ENCODE assay signal across 8 cellular contexts in the genomic region with DNA sequence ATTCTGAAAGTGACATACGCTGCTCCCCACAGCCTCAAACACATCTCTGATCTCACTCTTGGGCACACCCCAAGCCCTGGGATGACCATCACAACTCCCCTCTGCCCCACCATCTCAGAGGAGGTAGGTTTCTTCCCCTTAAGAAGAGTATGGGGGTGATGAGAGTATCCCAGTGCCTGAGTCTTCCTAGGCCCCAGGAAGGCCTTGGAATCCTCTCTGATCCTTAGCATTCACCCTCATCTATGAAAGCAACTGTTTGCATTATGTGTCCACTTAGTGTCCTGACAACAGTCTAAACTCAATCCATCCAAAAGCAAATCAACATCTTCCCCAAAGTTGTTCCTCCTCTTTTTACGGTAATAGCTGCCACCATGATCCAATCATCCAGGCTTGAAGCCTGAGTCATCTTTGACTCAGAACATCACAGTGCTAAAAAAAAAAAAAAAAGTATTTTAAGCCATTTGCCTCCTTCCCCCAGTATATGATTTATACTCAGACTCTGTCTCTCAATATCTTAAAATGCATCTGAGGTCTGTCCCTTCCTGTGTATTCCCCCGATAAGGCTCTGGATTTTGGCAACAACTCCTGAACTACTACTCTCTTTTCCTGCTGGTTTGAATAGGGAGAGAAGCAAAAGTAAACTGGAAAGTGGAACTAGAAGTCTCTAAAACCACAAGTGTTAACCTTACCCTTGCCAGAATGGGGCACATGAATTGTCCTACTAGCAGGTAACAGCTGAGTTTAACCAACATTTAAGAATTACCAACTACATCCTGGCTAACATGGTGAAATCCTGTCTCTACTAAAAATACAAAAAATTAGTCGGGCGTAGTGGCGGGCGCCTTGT. TPM values are rescaled to one million over a fixed set of nuclear protein-coding genes. Genes with fewer than 3 reads are reported as not detected.
DNase-seq lines count a peak whose midpoint lies in the region; ATAC-seq, FAIRE-seq and TF ChIP-seq lines count a peak whose summit lies in the region.

No MANE protein-coding gene starts in this region.

- peak overlapping the region; percentile 88 for H2BK5ac ChIP-seq in IMR-90 (ENCODE audit: low read depth, low read length, poor library complexity, severe bottlenecking)

- no peak for FAIRE-seq in GM12878 (lab: Jason Lieb, UNC)

- peak overlapping the region; percentile 91; the same call in 2 of the 3 replicates for H2BK15ac ChIP-seq in IMR-90 (ENCODE audit: low read depth, low read length)

- peak overlapping the region; percentile 93 for H2BK120ac ChIP-seq in IMR-90 (ENCODE audit: low read depth, low read length)

- dilution Hi-C loops in IMR-90 (cut with HindIII; ENCODE audit: low sequenced_read_pairs, unreplicated experiment), result no loop called here

- intact Hi-C loops in IMR-90 (cut with micrococcal nuclease), result no loop called here
- intact Hi-C loops in GM12878 (cut with micrococcal nuclease; ENCODE audit: unreplicated experiment), result loop anchor here (1.0 to 2.0 kb wide), 4 partner anchors 25 to 76 kb away; no protein-coding TSS in a partner anchor

- H4K5ac ChIP-seq in IMR-90 (ENCODE audit: low read depth, low read length), result peak overlapping the region; percentile 99

- H3K27me3 ChIP-seq in IMR-90 (ENCODE audit: control insufficient read depth, insufficient read depth, low read length), result no peaks in the 10 kb centered on the region
- no peaks in the 10 kb centered on the region for H3K27me3 ChIP-seq in GM12878 (replicated peaks in 1 of 2; ENCODE audit: control insufficient read depth in 2 of 2, insufficient read depth in 2 of 2, low read length in 1 of 2)

- H3K4me2 ChIP-seq in IMR-90 (ENCODE audit: low read depth, low read length) (peak overlapping the region; percentile 84), GM12878 (ENCODE audit: control insufficient read depth, insufficient read depth) (peak overlapping the region; percentile 65)

- H3K4me1 ChIP-seq in IMR-90 (ENCODE audit: control insufficient read depth, insufficient read depth, low read length) (peaks cover 16% of the 10 kb centered on the region), GM12878 (ENCODE audit: control insufficient read depth, insufficient read depth, low read length) (peaks cover 37% of the 10 kb centered on the region)

- WGBS in IMR-90 (ENCODE audit: extremely low coverage in 2 of 2, insufficient read length in 1 of 2), 2 experiments, result no CpG with 5 or more reads among the region's 7 CpGs
- WGBS in GM12878 (ENCODE audit: insufficient coverage, insufficient replicate concordance, low lambda C conversion rate, missing lambda C conversion rate), result 8% methylated on average over 7 of the region's 7 CpGs

- H3K27ac ChIP-seq in IMR-90 (ENCODE audit: insufficient read depth, low read length) (peak overlapping the region; percentile 100), GM12878 (ENCODE audit: control insufficient read depth, insufficient read depth) (peak overlapping the region; percentile 96)

- no peaks in the 10 kb centered on the region for H3K79me1 ChIP-seq in IMR-90 (ENCODE audit: low read depth in 1 of 2, low read length in 2 of 2)

- peaks cover 9% of the 10 kb centered on the region; the same call in 1 of the 2 replicates for H3K9me1 ChIP-seq in IMR-90 (ENCODE audit: insufficient read depth, low read length)

- no peaks in the 10 kb centered on the region for H3K9me3 ChIP-seq in IMR-90 (ENCODE audit: control insufficient read depth, insufficient read depth, low read length)
- H3K9me3 ChIP-seq in GM12878 (replicated peaks; ENCODE audit: control insufficient read depth, insufficient read depth, low read length), result no peaks in the 10 kb centered on the region; the same call in 2 of the 3 replicates

- POLR2A ChIA-PET in GM10248 (lab: Yijun Ruan, JAX), result no interaction called here
- POLR2A ChIA-PET in IMR-90 (lab: Charles Lee; ENCODE audit: unreplicated experiment), result no interaction called here
- POLR2A ChIA-PET in GM12878 (lab: Charles Lee), result interaction anchor here (0.6 to 2.9 kb wide), 19 partner anchors 10 to 80 kb away, joined by 3 to 41 read pairs (median 5); a partner anchor contains a TSS

- TF ChIP-seq CTCF in GM10248 (IDR thresholded peaks at IDR 0.05; ENCODE audit: control extremely low read depth, extremely low read depth, low read depth, missing control alignments) (no peak), IMR-90 (conservative IDR thresholded peaks at IDR 0.05; ENCODE audit: low read depth, low read length) (no peak), GM12878 (IDR thresholded peaks at IDR 0.05 in 2 of 3, conservative IDR thresholded peaks at IDR 0.05 in 1 of 3; ENCODE audit: control insufficient read depth in 2 of 3, extremely low read depth in 1 of 3, insufficient read depth in 1 of 3, low read depth in 3 of 3, low read length in 3 of 3) (no peak)

- in situ Hi-C loops in IMR-90 (cut with MboI; ENCODE audit: low sequenced_read_pairs), result no loop called here
- in situ Hi-C loops in GM12878 (cut with MboI), result no loop called here

- H2AFZ ChIP-seq in IMR-90 (replicated peaks; ENCODE audit: low read length, poor library complexity) (peak overlapping the region; percentile 83), GM12878 (ENCODE audit: control insufficient read depth, low read depth, low read length) (peak overlapping the region; percentile 56)

- H2BK20ac ChIP-seq in IMR-90 (ENCODE audit: low read depth, low read length), result peak overlapping the region; percentile 92

- peak overlapping the region; percentile 65; the same call in 1 of the 2 replicates for H3K9ac ChIP-seq in IMR-90 (ENCODE audit: low read depth, low read length)
- peak overlapping the region; percentile 75 for H3K9ac ChIP-seq in GM12878 (ENCODE audit: control insufficient read depth, insufficient read depth, low read length)

- peak overlapping the region; percentile 88 for H2AK5ac ChIP-seq in IMR-90 (ENCODE audit: low read depth, low read length)

- H4K8ac ChIP-seq in IMR-90 (ENCODE audit: low read depth in 2 of 2, low read length in 2 of 2), result peak overlapping the region; percentile 89 to 96

- H4K20me1 ChIP-seq in IMR-90 (ENCODE audit: insufficient read depth, low read length) (no peaks in the 10 kb centered on the region), GM12878 (ENCODE audit: control insufficient read depth, insufficient read depth) (no peaks in the 10 kb centered on the region)

- BruUV-seq in IMR-90 (replicated peaks; lab: Mats Ljungman, UMichigan), result no TSS peak
- BruUV-seq in GM12878 (replicated peaks; lab: Mats Ljungman, UMichigan), result TSS peak; percentile 93

- DNase-seq in GM10248 (ENCODE audit: extremely low spot score) (peak; percentile 39), IMR-90 (peak; percentile 89), GM12878 (ENCODE audit: low read depth, low spot score) (peak; percentile 82), lung microvascular endothelial cell (ENCODE audit: low read depth in 2 of 2) (peak; percentile 27 to 94), 8988T (no peak), occipital lobe (lab: John Stamatoyannopoulos, UW) (no peak), NCI-H146 (lab: John Stamatoyannopoulos, UW) (no peak)

- H3K56ac ChIP-seq in IMR-90 (ENCODE audit: extremely low read depth, insufficient read depth, low read length), result peak overlapping the region; percentile 43; the same call in 1 of the 2 replicates

- no peak for TF ChIP-seq RAD21 in IMR-90 (IDR thresholded peaks at IDR 0.05; ENCODE audit: low read length)
- no peak for TF ChIP-seq RAD21 in GM12878 (IDR thresholded peaks at IDR 0.05; ENCODE audit: insufficient read depth, low read depth, low read length)

- H3K4ac ChIP-seq in IMR-90 (ENCODE audit: low read depth, low read length), result peak overlapping the region; percentile 85

- TF ChIP-seq POLR2A in IMR-90 (IDR thresholded peaks at IDR 0.05; ENCODE audit: low read depth, low read length) (no peak), GM12878 (IDR thresholded peaks at IDR 0.05; ENCODE audit: low read depth, low read length) (no peak)

- H3K79me2 ChIP-seq in GM12878 (ENCODE audit: control insufficient read depth, insufficient read depth, low read length), result no peaks in the 10 kb centered on the region

- H3K36me3 ChIP-seq in IMR-90 (ENCODE audit: control insufficient read depth, insufficient read depth, low read length), result no peaks in the 10 kb centered on the region
- peaks cover 0 to 2% of the 10 kb centered on the region in 2 experiments; a peak in 2 of 4 replicates for H3K36me3 ChIP-seq in GM12878 (ENCODE audit: control insufficient read depth in 2 of 2, insufficient read depth in 2 of 2, low read length in 1 of 2)

- RAD21 ChIA-PET in GM12878 (lab: Charles Lee; ENCODE audit: unreplicated experiment), result interaction anchor here (0.7 to 5.1 kb wide), 16 partner anchors 11 to 397 kb away, joined by 3 to 53 read pairs (median 8); a partner anchor contains a TSS

- H3K14ac ChIP-seq in IMR-90 (replicated peaks; ENCODE audit: low read depth, low read length), result peak overlapping the region; percentile 77

- H3K18ac ChIP-seq in IMR-90 (ENCODE audit: low read depth, low read length), result peak overlapping the region; percentile 99

- H3K23ac ChIP-seq in IMR-90 (ENCODE audit: low read depth, low read length), result peak overlapping the region; percentile 60

- peak; percentile 16 to 29; a peak in 1 of 4 replicates for TF ChIP-seq EP300 in GM12878 (IDR thresholded peaks at IDR 0.05; ENCODE audit: borderline replicate concordance in 1 of 2, control insufficient read depth in 1 of 2, low read depth in 2 of 2, low read length in 2 of 2)

- CTCF ChIA-PET in GM10248 (lab: Yijun Ruan, JAX) (interaction anchor here (0.7 to 6.4 kb wide), 7 partner anchors 10 to 44 kb away, joined by 3 to 54 read pairs (median 5); no protein-coding TSS in a partner anchor), IMR-90 (lab: Yijun Ruan, JAX) (interaction anchor here (0.6 to 0.9 kb wide), 2 partner anchors 46 to 61 kb away, joined by 3 to 4 read pairs; no protein-coding TSS in a partner anchor), GM12878 (lab: Yijun Ruan, JAX) (interaction anchor here (0.6 to 3.6 kb wide), 13 partner anchors 10 to 105 kb away, joined by 3 to 43 read pairs (median 5); no protein-coding TSS in a partner anchor)

- peak overlapping the region; percentile 87 for H4K91ac ChIP-seq in IMR-90 (ENCODE audit: insufficient read depth, low read depth, low read length)

- peak overlapping the region; percentile 62 for H2AK9ac ChIP-seq in IMR-90 (replicated peaks; ENCODE audit: low read depth, low read length, poor library complexity)

- ATAC-seq in GM21576 (IDR thresholded peaks at IDR 0.05; ENCODE audit: unreplicated experiment) (peak; percentile 29), IMR-90 (ENCODE audit: low read depth) (peak; percentile 85), GM12878 (peak; percentile 62)

- no peak overlapping the region for H3K4me3 ChIP-seq in IMR-90 (ENCODE audit: insufficient read depth, low read depth, low read length)
- H3K4me3 ChIP-seq in GM12878, result peak overlapping the region; percentile 21; the same call in 1 of the 2 replicates

- SMC1A ChIA-PET in GM12878 (lab: Charles Lee; ENCODE audit: uncharacterized antibody, unreplicated experiment), result interaction anchor here (0.7 to 5.0 kb wide), 11 partner anchors 9 to 59 kb away, joined by 3 to 87 read pairs (median 4); a partner anchor contains a TSS

RNA-seq across cellular contexts. Expression of a gene that starts 22.5 kb away (rescaled TPM):
- under 0.01 TPM in 2 replicates for total RNA-seq in IMR-90 (2012; rRNA removed)
- 0.29 and 0.32 TPM in 2 replicates for polyA plus RNA-seq in IMR-90 (2012; rRNA removed)
- polyA plus RNA-seq in IMR-90 (2012; cell fraction: cytosol; rRNA removed), result 0.05 and 0.11 TPM in 2 replicates
- 1.0 and 2.2 TPM in 2 replicates for polyA plus RNA-seq in IMR-90 (2012; cell fraction: nucleus; rRNA removed; ENCODE audit: low replicate concordance)
- 18.9 and 20.7 TPM in 2 replicates for total RNA-seq in GM12878 (2013; cell fraction: nucleolus; rRNA removed)
- 3.4 and 3.9 TPM in 2 replicates for total RNA-seq in GM12878 (2014; rRNA removed)
- 2.7 and 7.5 TPM in 2 replicates for total RNA-seq in GM12878 (2014; rRNA removed; fragmentation: Illumina TruSeq; extraction: Trizol)
- 3.5 and 3.9 TPM in 2 replicates for total RNA-seq in GM12878 (2021)
- polyA plus RNA-seq in GM12878 (2011; ENCODE audit: low read depth), result 2.5 TPM
- polyA plus RNA-seq in GM12878 (2011; rRNA removed), result 8.6 and 12.7 TPM in 2 replicates
- 9.5 and 9.8 TPM in 2 replicates for polyA plus RNA-seq in GM12878 (2011; cell fraction: cytosol; rRNA removed)
- polyA plus RNA-seq in GM12878 (2011; cell fraction: nucleus; rRNA removed), result 41.3 and 48.9 TPM in 2 replicates
- 3.0 and 4.2 TPM in 2 replicates for polyA plus RNA-seq in GM12878 (2012)
- 2.6 and 3.6 TPM in 2 replicates for polyA plus RNA-seq in GM12878 (2014; fragmentation: Illumina TruSeq; extraction: Trizol)
- polyA plus RNA-seq in GM12878 (2014; fragmentation: Nextera tagmentation; extraction: Ambion mirVana), result 1 to 10 TPM; 3.5 to 5.3 TPM
- 3.8 and 6.1 TPM in 2 replicates for polyA plus RNA-seq in GM12878 (2014; rRNA removed)
- 1 to 10 TPM; 1.8 to 4.0 TPM for polyA plus RNA-seq in GM12878 (2016; fragmentation: Nextera tagmentation; extraction: Ambion mirVana)
- 12.9 and 16.1 TPM in 2 replicates for polyA minus RNA-seq in GM12878 (2011; rRNA and poly(A)+ RNA removed)
- polyA minus RNA-seq in GM12878 (2011; cell fraction: cytosol; rRNA and poly(A)+ RNA removed), result 0.83 and 0.94 TPM in 2 replicates
- polyA minus RNA-seq in GM12878 (2011; cell fraction: nucleus; rRNA and poly(A)+ RNA removed), result 10.8 and 19.9 TPM in 2 replicates
- total RNA-seq in lung microvascular endothelial cell, result 0.22 and 0.40 TPM in 2 replicates
- 0.94 TPM for total RNA-seq in occipital lobe

RNA-seq across cellular contexts. Expression of a gene that starts 39.3 kb away (rescaled TPM):
- 2.0 and 8.6 TPM in 2 replicates for total RNA-seq in IMR-90 (2012; rRNA removed)
- polyA plus RNA-seq in IMR-90 (2012; rRNA removed), result 24.5 and 31.7 TPM in 2 replicates
- polyA plus RNA-seq in IMR-90 (2012; cell fraction: cytosol; rRNA removed), result 6.0 and 14.4 TPM in 2 replicates
- polyA plus RNA-seq in IMR-90 (2012; cell fraction: nucleus; rRNA removed; ENCODE audit: low replicate concordance), result 1.1 and 6.1 TPM in 2 replicates
- 60.0 and 72.5 TPM in 2 replicates for total RNA-seq in GM12878 (2013; cell fraction: nucleolus; rRNA removed)
- total RNA-seq in GM12878 (2014; rRNA removed), result 150 and 153 TPM in 2 replicates
- total RNA-seq in GM12878 (2014; rRNA removed; fragmentation: Illumina TruSeq; extraction: Trizol), result 191 and 199 TPM in 2 replicates
- total RNA-seq in GM12878 (2021), result 111 and 113 TPM in 2 replicates
- 48.3 TPM for polyA plus RNA-seq in GM12878 (2011; ENCODE audit: low read depth)
- 112 and 123 TPM in 2 replicates for polyA plus RNA-seq in GM12878 (2011; rRNA removed)
- 77.3 and 110 TPM in 2 replicates for polyA plus RNA-seq in GM12878 (2011; cell fraction: cytosol; rRNA removed)
- 69.0 and 81.2 TPM in 2 replicates for polyA plus RNA-seq in GM12878 (2011; cell fraction: nucleus; rRNA removed)
- 164 and 185 TPM in 2 replicates for polyA plus RNA-seq in GM12878 (2012)
- polyA plus RNA-seq in GM12878 (2014; fragmentation: Illumina TruSeq; extraction: Trizol), result 53.8 and 115 TPM in 2 replicates
- polyA plus RNA-seq in GM12878 (2014; fragmentation: Nextera tagmentation; extraction: Ambion mirVana), result 100 to 1,000 TPM; 615 to 717 TPM
- polyA plus RNA-seq in GM12878 (2014; rRNA removed), result 288 and 295 TPM in 2 replicates
- 100 to 1,000 TPM; 370 to 376 TPM for polyA plus RNA-seq in GM12878 (2016; fragmentation: Nextera tagmentation; extraction: Ambion mirVana)
- polyA minus RNA-seq in GM12878 (2011; rRNA and poly(A)+ RNA removed), result 37.5 and 48.8 TPM in 2 replicates
- polyA minus RNA-seq in GM12878 (2011; cell fraction: cytosol; rRNA and poly(A)+ RNA removed), result 24.5 and 25.1 TPM in 2 replicates
- polyA minus RNA-seq in GM12878 (2011; cell fraction: nucleus; rRNA and poly(A)+ RNA removed), result 66.6 and 89.7 TPM in 2 replicates
- 16.8 and 42.9 TPM in 2 replicates for total RNA-seq in lung microvascular endothelial cell
- total RNA-seq in occipital lobe, result 16.8 TPM

RNA-seq across cellular contexts. Expression of a gene that starts 40.2 kb away (rescaled TPM):
- total RNA-seq in IMR-90 (2012; rRNA removed) (not detected in 2 replicates), GM12878 (2014; rRNA removed) (5.9 and 6.5 TPM in 2 replicates), GM12878 (2014; rRNA removed; fragmentation: Illumina TruSeq; extraction: Trizol) (4.7 TPM in 2 replicates), GM12878 (2021) (3.8 and 4.4 TPM in 2 replicates), lung microvascular endothelial cell (3.5 and 6.2 TPM in 2 replicates), occipital lobe (not detected)
- polyA plus RNA-seq in IMR-90 (2012; rRNA removed) (not detected in 2 replicates), GM12878 (2011; rRNA removed) (106 TPM in 2 replicates), GM12878 (2014; fragmentation: Illumina TruSeq; extraction: Trizol) (4.9 and 6.7 TPM in 2 replicates), GM12878 (2014; fragmentation: Nextera tagmentation; extraction: Ambion mirVana) (1 to 10 TPM; 2.9 to 3.5 TPM), GM12878 (2014; rRNA removed) (3.1 and 3.9 TPM in 2 replicates), GM12878 (2016; fragmentation: Nextera tagmentation; extraction: Ambion mirVana) (1 to 10 TPM; 5.3 to 7.2 TPM)
- not detected in 2 replicates for polyA plus RNA-seq in IMR-90 (2012; cell fraction: cytosol; rRNA removed)
- polyA plus RNA-seq in IMR-90 (2012; cell fraction: nucleus; rRNA removed; ENCODE audit: low replicate concordance), result not detected in 2 replicates
- total RNA-seq in GM12878 (2013; cell fraction: nucleolus; rRNA removed), result 43.4 and 53.6 TPM in 2 replicates
- polyA plus RNA-seq in GM12878 (2011; ENCODE audit: low read depth), result 7.9 TPM
- polyA plus RNA-seq in GM12878 (2011; cell fraction: cytosol; rRNA removed), result 92.1 and 100 TPM in 2 replicates
- polyA plus RNA-seq in GM12878 (2011; cell fraction: nucleus; rRNA removed), result 48.6 and 73.6 TPM in 2 replicates
- 8.0 and 10.1 TPM in 2 replicates for polyA plus RNA-seq in GM12878 (2012)
- 103 and 152 TPM in 2 replicates for polyA minus RNA-seq in GM12878 (2011; rRNA and poly(A)+ RNA removed)
- 28.3 and 32.7 TPM in 2 replicates for polyA minus RNA-seq in GM12878 (2011; cell fraction: cytosol; rRNA and poly(A)+ RNA removed)
- 68.2 and 98.7 TPM in 2 replicates for polyA minus RNA-seq in GM12878 (2011; cell fraction: nucleus; rRNA and poly(A)+ RNA removed)

RNA-seq across cellular contexts. Expression of a gene that starts 58.6 kb away (rescaled TPM):
- under 0.01 TPM in 2 replicates for total RNA-seq in IMR-90 (2012; rRNA removed)
- polyA plus RNA-seq in IMR-90 (2012; rRNA removed), result 0.06 and 0.12 TPM in 2 replicates
- polyA plus RNA-seq in IMR-90 (2012; cell fraction: cytosol; rRNA removed), result 0.07 and 0.12 TPM in 2 replicates
- 0.02 TPM in 2 replicates for polyA plus RNA-seq in IMR-90 (2012; cell fraction: nucleus; rRNA removed; ENCODE audit: low replicate concordance)
- 31.0 and 32.4 TPM in 2 replicates for total RNA-seq in GM12878 (2013; cell fraction: nucleolus; rRNA removed)
- total RNA-seq in GM12878 (2014; rRNA removed), result 15.4 and 17.2 TPM in 2 replicates
- total RNA-seq in GM12878 (2014; rRNA removed; fragmentation: Illumina TruSeq; extraction: Trizol), result 12.2 and 13.2 TPM in 2 replicates
- 24.9 and 26.0 TPM in 2 replicates for total RNA-seq in GM12878 (2021)
- polyA plus RNA-seq in GM12878 (2011; ENCODE audit: low read depth), result 11.1 TPM
- polyA plus RNA-seq in GM12878 (2011; rRNA removed), result 32.6 and 33.1 TPM in 2 replicates
- polyA plus RNA-seq in GM12878 (2011; cell fraction: cytosol; rRNA removed), result 23.1 and 27.0 TPM in 2 replicates
- 18.0 and 19.9 TPM in 2 replicates for polyA plus RNA-seq in GM12878 (2011; cell fraction: nucleus; rRNA removed)
- 13.2 and 20.2 TPM in 2 replicates for polyA plus RNA-seq in GM12878 (2012)
- polyA plus RNA-seq in GM12878 (2014; fragmentation: Illumina TruSeq; extraction: Trizol), result 24.5 and 25.8 TPM in 2 replicates
- polyA plus RNA-seq in GM12878 (2014; fragmentation: Nextera tagmentation; extraction: Ambion mirVana), result 1 to 10 TPM; 2.3 to 3.7 TPM
- polyA plus RNA-seq in GM12878 (2014; rRNA removed), result 16.5 and 19.1 TPM in 2 replicates
- polyA plus RNA-seq in GM12878 (2016; fragmentation: Nextera tagmentation; extraction: Ambion mirVana), result 10 to 100 TPM; 19.0 to 22.0 TPM
- polyA minus RNA-seq in GM12878 (2011; rRNA and poly(A)+ RNA removed), result 31.7 and 36.9 TPM in 2 replicates
- 10.2 and 11.2 TPM in 2 replicates for polyA minus RNA-seq in GM12878 (2011; cell fraction: cytosol; rRNA and poly(A)+ RNA removed)
- 12.1 and 16.2 TPM in 2 replicates for polyA minus RNA-seq in GM12878 (2011; cell fraction: nucleus; rRNA and poly(A)+ RNA removed)
- 6.5 and 11.7 TPM in 2 replicates for total RNA-seq in lung microvascular endothelial cell
- total RNA-seq in occipital lobe, result 1.2 TPM

Comparison
In these comparisons a context has a peak if more than half of its experiments do, and no peak if none do; other contexts are left out.
1. DNase-seq: peak in GM10248 (single experiment), IMR-90 (single experiment), GM12878 (single experiment) and lung microvascular endothelial cell (2 of 2); none in 8988T (single experiment), occipital lobe (single experiment) and NCI-H146 (single experiment).
2. ATAC-seq: peak in every context shown above with its lines; median percentile 85 in IMR-90; 62 in GM12878; 29 in GM21576.